ENCODE assay signal across 27 cellular contexts in the genomic region with DNA sequence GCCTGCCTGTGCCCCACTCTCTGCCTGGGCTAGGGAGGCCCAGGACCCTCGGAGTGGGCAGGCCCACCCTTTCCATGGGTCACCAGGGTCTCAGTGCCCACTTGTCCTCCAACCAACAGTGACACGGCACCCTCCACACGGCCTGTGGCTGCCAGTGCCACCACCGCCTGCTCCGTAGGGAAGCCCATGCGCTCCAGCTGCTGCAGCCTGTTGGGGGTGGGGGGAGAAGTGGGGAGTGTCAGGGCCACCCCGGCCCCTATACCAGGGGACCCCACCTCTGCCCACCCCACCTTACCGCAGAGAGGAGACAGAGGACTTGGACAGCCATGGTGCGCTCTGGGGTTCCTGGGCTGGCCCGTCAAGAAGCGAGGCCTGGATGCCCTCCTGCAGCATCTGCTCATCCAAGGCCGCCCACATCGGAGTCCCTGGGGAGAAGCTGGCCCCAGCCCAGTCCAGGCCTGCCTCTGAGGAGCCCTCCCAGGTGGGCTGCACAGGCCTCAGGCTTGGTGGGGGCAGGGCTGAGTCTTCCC. TPM values are rescaled to one million over a fixed set of nuclear protein-coding genes. Genes with fewer than 3 reads are reported as not detected.
A peak's percentile ranks its signal among the peaks of the same experiment; 100 is the strongest.
DNase-seq lines count a peak whose midpoint lies in the region; ATAC-seq and TF ChIP-seq lines count a peak whose summit lies in the region.
"Had no signal": no experiment of that assay in that cellular context is flagged by ENCODE, and none has a peak within 500 bp of the region (broad histone marks: within the 10 kb centered on the region; RNA-seq: fewer than 3 reads in every experiment).

No MANE protein-coding gene starts in this region.

- no peaks in the 10 kb centered on the region; the same call in 1 of the 2 replicates for H3K79me2 ChIP-seq in DND-41 (ENCODE audit: insufficient read depth, low read length)

- H4K20me1 ChIP-seq in DND-41 (ENCODE audit: insufficient read depth, low read length) = peaks cover 3% of the 10 kb centered on the region

- no peaks in the 10 kb centered on the region for H3K27me3 ChIP-seq in DND-41 (ENCODE audit: insufficient read depth, low read length, poor library complexity)
- no peaks in the 10 kb centered on the region for H3K27me3 ChIP-seq in lung (ENCODE audit: control insufficient read depth, insufficient read depth)
- H3K27me3 ChIP-seq: BLaER1 treated with 17β-estradiol and CSF1 and Interleukin-3, amounts not matched to agents 10 nM and 100 nM; breast epithelium; uterus had no signal

- H3K4me3 ChIP-seq in DND-41 (ENCODE audit: low read depth in 1 of 2, low read length in 2 of 2) = no peak overlapping the region
- no peak overlapping the region for H3K4me3 ChIP-seq in lung
- H3K4me3 ChIP-seq: BLaER1 treated with 17β-estradiol and CSF1 and Interleukin-3, amounts not matched to agents 10 nM and 100 nM; breast epithelium; HAP-1; thoracic aorta; uterus had no signal

- no peak overlapping the region for H3K9ac ChIP-seq in DND-41 (ENCODE audit: low read depth, low read length)
- H3K9ac ChIP-seq: BLaER1 treated with 17β-estradiol and CSF1 and Interleukin-3, amounts not matched to agents 10 nM and 100 nM had no signal

- H2AFZ ChIP-seq in DND-41 (ENCODE audit: low read depth, low read length) = no peak overlapping the region

- H3K36me3 ChIP-seq in DND-41 (ENCODE audit: insufficient read depth, low read length) (peaks cover 56% of the 10 kb centered on the region), lung (ENCODE audit: control insufficient read depth in 2 of 2, insufficient read depth in 2 of 2, low read length in 2 of 2) (peaks cover under 1 to 18% of the 10 kb centered on the region in 2 donors)
- H3K36me3 ChIP-seq: breast epithelium, uterus had no signal

- H3K4me1 ChIP-seq in DND-41 (ENCODE audit: insufficient read depth, low read length) (no peaks in the 10 kb centered on the region), lung (ENCODE audit: control insufficient read depth in 2 of 2, insufficient read depth in 2 of 2, low read length in 2 of 2) (no peaks in the 10 kb centered on the region)
- H3K4me1 ChIP-seq: breast epithelium, HAP-1, uterus had no signal

- no peak overlapping the region for H3K27ac ChIP-seq in DND-41 (ENCODE audit: low read length)
- no peak overlapping the region for H3K27ac ChIP-seq in lung (ENCODE audit: low read depth in 1 of 2, low read length in 1 of 2)
- H3K27ac ChIP-seq: BLaER1 treated with 17β-estradiol and CSF1 and Interleukin-3, amounts not matched to agents 10 nM and 100 nM; breast epithelium; epithelial cell of prostate; thoracic aorta; uterus had no signal

- no peak overlapping the region for H3K4me2 ChIP-seq in DND-41 (ENCODE audit: insufficient read depth, low read length)

- WGBS in lung, 2 donors = 93 to 96% methylated on average over 13 of the region's 13 CpGs

- no peaks in the 10 kb centered on the region for H3K9me3 ChIP-seq in DND-41 (ENCODE audit: insufficient read depth, low read length, severe bottlenecking)
- H3K9me3 ChIP-seq in lung (ENCODE audit: control insufficient read depth in 2 of 2, insufficient read depth in 1 of 2, low read length in 1 of 2) = no peaks in the 10 kb centered on the region
- H3K9me3 ChIP-seq: BLaER1 treated with 17β-estradiol and CSF1 and Interleukin-3, amounts not matched to agents 10 nM and 100 nM; breast epithelium; HAP-1; thoracic aorta; uterus had no signal

- ATAC-seq in DND-41 (ENCODE audit: insufficient read depth, low read depth) (peak; percentile 11; the same call in 1 of the 3 replicates), lung (ENCODE audit: insufficient read depth, low FRiP score) (peak; percentile 25), HG02884 (IDR thresholded peaks at IDR 0.05; ENCODE audit: unreplicated experiment) (no peak)
- ATAC-seq: sciatic nerve, T-helper 17 cell had no signal

- TF ChIP-seq CTCF in DND-41 (IDR thresholded peaks at IDR 0.05; ENCODE audit: borderline replicate concordance, extremely low read depth, low read length, poor library complexity, severe bottlenecking) = no peak
- TF ChIP-seq CTCF in lung (IDR thresholded peaks at IDR 0.05; ENCODE audit: control extremely low read depth, extremely low read depth) = no peak

- no peak for DNase-seq in DND-41
- DNase-seq in SK-N-DZ (ENCODE audit: low spot score) = peak; percentile 44
- DNase-seq in lung (ENCODE audit: low spot score) = no peak
- no peak for DNase-seq in islet precursor cell
- no peak for DNase-seq in HUDEP-2 (lab: John Stamatoyannopoulos, UW; ENCODE audit: unreplicated experiment in 76 of 76)
- DNase-seq: activated CD4-positive, alpha-beta memory T cell treated with anti-CD3 and anti-CD28 coated beads, Interleukin-2, amount 10 ng/mL, durations not matched to agents 7 days and 5 days; activated CD4-positive, CD25-positive, alpha-beta regulatory T cell treated with anti-CD3 and anti-CD28 coated beads, Interleukin-2, amount 50 U/mL, for 72 hours; activated CD8-positive, alpha-beta memory T cell treated with anti-CD3 and anti-CD28 coated beads, Interleukin-2, amount 50 U/mL, for 48 hours; DMS79; effector CD4-positive, alpha-beta T cell; kidney; NCI-H1092 treated with DMSO at 0.1 percent for 48 hours; NCI-H1930; NCI-H226; stimulated activated CD4-positive, alpha-beta T cell treated with anti-CD3 and anti-CD28 coated beads, Interleukin-4, amount 100 ng/mL, for 4 hours; stimulated activated naive CD4-positive, alpha-beta T cell; T-helper 17 cell; uterus had no signal

RNA-seq across cellular contexts. Expression of a gene that starts 7.7 kb away (rescaled TPM):
- 92.4 and 120 TPM in 2 replicates for polyA plus RNA-seq in SK-N-DZ (2014; cell fraction: cytosol; rRNA removed)
- 74.4 and 98.6 TPM in 2 replicates for polyA plus RNA-seq in SK-N-DZ (2014; cell fraction: nucleus; rRNA removed)
- total RNA-seq in lung = 10 to 100 TPM; 14.2 to 32.0 TPM
- polyA plus RNA-seq in lung = 10 to 100 TPM; 33.5 to 38.2 TPM

RNA-seq across cellular contexts. Expression of a gene that starts 8.0 kb away (rescaled TPM):
- polyA plus RNA-seq in SK-N-DZ (2014; cell fraction: cytosol; rRNA removed) = 186 and 209 TPM in 2 replicates
- 411 and 553 TPM in 2 replicates for polyA plus RNA-seq in SK-N-DZ (2014; cell fraction: nucleus; rRNA removed)
- 100 to 1,000 TPM; 162 to 215 TPM for total RNA-seq in lung
- 100 to 1,000 TPM; 115 to 174 TPM for polyA plus RNA-seq in lung

RNA-seq across cellular contexts. Expression of a gene that starts 46.4 kb away (rescaled TPM):
- polyA plus RNA-seq in SK-N-DZ (2014; cell fraction: cytosol; rRNA removed) = 4.5 and 4.6 TPM in 2 replicates
- polyA plus RNA-seq in SK-N-DZ (2014; cell fraction: nucleus; rRNA removed) = 7.8 and 10.7 TPM in 2 replicates
- total RNA-seq in lung = 10 to 100 TPM in 1 of 2 donors, 1 to 10 TPM in 1; 3.8 to 40.1 TPM
- 10 to 100 TPM; 11.8 to 20.7 TPM for polyA plus RNA-seq in lung

RNA-seq across cellular contexts. Expression of a gene that starts 54.4 kb away (rescaled TPM):
- polyA plus RNA-seq in SK-N-DZ (2014; cell fraction: cytosol; rRNA removed) = 3.9 and 4.1 TPM in 2 replicates
- 3.2 and 3.3 TPM in 2 replicates for polyA plus RNA-seq in SK-N-DZ (2014; cell fraction: nucleus; rRNA removed)
- 10 to 100 TPM in 1 of 2 donors, 1 to 10 TPM in 1; 7.9 to 30.2 TPM for total RNA-seq in lung
- 1 to 10 TPM; 4.9 to 8.8 TPM for polyA plus RNA-seq in lung
- total RNA-seq: T-helper 17 cell had no signal

RNA-seq across cellular contexts. Expression of a gene that starts 55.4 kb away (rescaled TPM):
- 1.0 TPM in 1 of 2 replicates, not detected in the other for polyA plus RNA-seq in SK-N-DZ (2014; cell fraction: cytosol; rRNA removed)
- 1.4 and 6.4 TPM in 2 replicates for polyA plus RNA-seq in SK-N-DZ (2014; cell fraction: nucleus; rRNA removed)
- total RNA-seq in lung = 1 to 10 TPM in 1 of 2 donors, not detected in 1; 3.3 TPM
- 1 to 10 TPM in 1 of 2 donors, under 1 TPM in 1; 0.71 to 2.0 TPM for polyA plus RNA-seq in lung
- total RNA-seq: SK-MEL-5 had no signal
- polyA plus RNA-seq: AG04450 had no signal
